ENCODE assay signal across 9 cellular contexts in the genomic region with DNA sequence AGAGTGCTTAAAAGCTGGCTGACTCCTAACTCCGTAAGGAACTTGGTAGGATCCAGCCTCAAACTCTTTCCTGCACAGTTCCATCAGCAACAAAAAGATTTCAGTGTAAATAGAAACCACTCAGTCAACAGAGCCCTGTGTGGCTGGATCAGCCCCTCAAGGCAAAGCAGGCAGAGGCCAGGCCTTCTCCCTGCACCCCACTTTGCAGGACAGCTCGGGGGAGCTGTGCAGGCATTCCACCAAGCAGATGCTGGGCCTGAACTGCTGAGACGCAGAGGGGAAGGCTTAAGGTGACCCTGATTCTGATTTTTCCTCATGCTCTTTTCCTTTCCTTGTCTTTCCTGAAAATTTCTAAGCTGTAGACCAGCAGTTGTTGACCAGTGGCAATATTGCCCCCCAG.
"Had no signal": no experiment of that assay in that cellular context is flagged by ENCODE, and none has a peak within 500 bp of the region (broad histone marks: within the 10 kb centered on the region; RNA-seq: fewer than 3 reads in every experiment).

No MANE protein-coding gene starts in this region.

- H3K4me3 Mint-ChIP-seq: activated naive CD8-positive, alpha-beta T cell treated with anti-CD3 and anti-CD28 coated beads for 36 hours; stimulated activated memory B cell treated with anti-CD40 and anti-IgM and Interleukin-4, amounts not matched to agents 10 μg/mL and 1 μg/mL and 100 μg/mL, for 72 hours had no signal

- H3K9me3 ChIP-seq: pancreas, upper lobe of right lung had no signal

- H3K27ac Mint-ChIP-seq: activated naive CD8-positive, alpha-beta T cell treated with anti-CD3 and anti-CD28 coated beads for 36 hours; stimulated activated memory B cell treated with anti-CD40 and anti-IgM and Interleukin-4, amounts not matched to agents 10 μg/mL and 1 μg/mL and 100 μg/mL, for 72 hours had no signal

- DNase-seq: activated CD8-positive, alpha-beta memory T cell treated with anti-CD3 and anti-CD28 coated beads for 24 hours; activated naive CD8-positive, alpha-beta T cell treated with anti-CD3 and anti-CD28 coated beads for 36 hours; anterior cingulate cortex; pancreas; T-helper 9 cell; upper lobe of right lung had no signal

- H3K36me3 ChIP-seq: pancreas, upper lobe of right lung had no signal

- ATAC-seq: esophagus mucosa; pancreas; stimulated activated memory B cell treated with anti-CD40 and anti-IgM and Interleukin-4, amounts not matched to agents 10 μg/mL and 1 μg/mL and 100 μg/mL, for 72 hours; upper lobe of right lung had no signal

- H3K4me2 ChIP-seq: smooth muscle cell had no signal

- FAIRE-seq: pancreas had no signal

- H3K9me3 Mint-ChIP-seq: stimulated activated memory B cell treated with anti-CD40 and anti-IgM and Interleukin-4, amounts not matched to agents 10 μg/mL and 1 μg/mL and 100 μg/mL, for 72 hours had no signal

- H3K27ac ChIP-seq: pancreas, upper lobe of right lung had no signal

- H3K4me3 ChIP-seq: pancreas, smooth muscle cell, upper lobe of right lung had no signal

- H3K27me3 ChIP-seq: pancreas, upper lobe of right lung had no signal

- H3K27me3 Mint-ChIP-seq: activated naive CD8-positive, alpha-beta T cell treated with anti-CD3 and anti-CD28 coated beads for 36 hours; stimulated activated memory B cell treated with anti-CD40 and anti-IgM and Interleukin-4, amounts not matched to agents 10 μg/mL and 1 μg/mL and 100 μg/mL, for 72 hours had no signal
